ENCODE assay signal across 6 cellular contexts in the genomic region with DNA sequence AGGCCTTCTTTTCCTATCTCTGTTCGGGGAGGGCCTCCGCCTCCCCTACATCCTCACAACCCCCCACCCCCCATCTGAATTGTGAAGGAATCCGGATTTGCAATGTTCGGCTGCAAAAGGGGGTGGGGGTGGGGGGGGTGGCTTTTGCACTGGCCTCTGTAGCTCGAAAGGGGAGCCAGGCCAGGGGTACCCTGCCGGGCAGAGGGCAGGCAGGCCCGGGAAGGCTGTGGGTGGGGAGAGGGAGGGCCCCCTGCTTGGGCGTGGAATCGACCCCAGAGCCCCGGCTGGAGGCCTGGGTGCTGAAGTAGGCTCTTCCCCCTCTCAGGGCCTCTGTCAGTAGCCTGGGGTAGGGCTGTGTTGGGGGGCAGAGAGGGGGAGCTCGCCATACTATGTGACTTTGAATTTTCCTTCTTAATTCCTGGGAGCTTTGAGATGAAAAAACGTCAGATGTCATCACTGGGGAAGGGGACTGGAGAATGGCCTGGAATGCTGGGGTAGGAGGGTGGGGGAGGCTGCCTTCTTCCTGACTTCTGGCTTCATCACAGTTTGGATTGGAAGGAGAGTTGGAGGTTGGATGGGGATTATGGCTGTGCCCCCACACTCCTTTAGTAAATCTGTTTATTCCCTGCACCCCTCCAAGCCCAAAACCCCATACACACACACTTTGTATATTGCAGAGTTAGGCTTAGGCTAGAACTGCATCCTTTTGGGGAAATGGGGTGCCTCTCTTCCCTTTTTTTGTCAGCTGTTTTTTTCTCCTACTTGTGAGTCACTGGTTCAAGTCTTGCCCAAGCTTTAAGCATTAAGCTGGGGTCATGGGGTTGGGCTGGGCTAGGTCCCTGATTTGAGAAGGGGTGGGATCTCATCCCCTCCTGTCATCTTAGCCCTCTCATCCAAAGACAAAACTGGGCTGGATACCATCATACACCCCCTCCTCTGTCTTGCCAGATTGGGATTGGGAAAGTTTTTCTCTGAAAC. TPM values are rescaled to one million over a fixed set of nuclear protein-coding genes. Genes with fewer than 3 reads are reported as not detected.
DNase-seq lines count a peak whose midpoint lies in the region; ATAC-seq lines count a peak whose summit lies in the region.

No MANE protein-coding gene starts in this region.

- H3K27me3 ChIP-seq in ACC112 (ENCODE audit: insufficient read depth, low read length) (no peaks in the 10 kb centered on the region), SJCRH30 (peaks cover 22% of the 10 kb centered on the region)

- H3K4me3 ChIP-seq in ACC112 (ENCODE audit: low read depth, low read length) (peak overlapping the region; percentile 97), SJCRH30 (peak overlapping the region; percentile 93)

- H3K4me1 ChIP-seq in ACC112 (ENCODE audit: control insufficient read depth, insufficient read depth, low read length, unreplicated experiment) = peaks cover 48% of the 10 kb centered on the region
- peaks cover 40% of the 10 kb centered on the region for H3K4me1 ChIP-seq in SJCRH30

- no peak overlapping the region for H2AFZ ChIP-seq in ACC112 (ENCODE audit: low read length, unreplicated experiment)

- H3K36me3 ChIP-seq in ACC112 (ENCODE audit: insufficient read depth, low read length) = no peaks in the 10 kb centered on the region
- no peaks in the 10 kb centered on the region for H3K36me3 ChIP-seq in SJCRH30

- no peaks in the 10 kb centered on the region for H3K9me3 ChIP-seq in SJCRH30 (replicated peaks)

- H3K27ac ChIP-seq in ACC112 (ENCODE audit: low read depth, low read length) (peak overlapping the region; percentile 94), SJCRH30 (no peak overlapping the region)

- ATAC-seq in GM18868 (IDR thresholded peaks at IDR 0.05; ENCODE audit: unreplicated experiment) = no peak

- DNase-seq in SJCRH30 (peak; percentile 82), iris pigment epithelial cell (ENCODE audit: low read depth) (peak; percentile 65), HPDE6-E6E7 (ENCODE audit: extremely low spot score) (no peak), HuH-7 (ENCODE audit: low spot score) (no peak)

- peaks cover 59% of the 10 kb centered on the region for H3K79me2 ChIP-seq in ACC112 (ENCODE audit: control insufficient read depth, insufficient read depth, low read length, unreplicated experiment)

RNA-seq across cellular contexts. Expression of gene LRP1, which starts 1.3 kb away (rescaled TPM):
- 53.7 and 58.6 TPM in 2 replicates for total RNA-seq in SJCRH30 (2014; rRNA removed; shearing (Covaris generic))

RNA-seq across cellular contexts. Expression of gene LRP1-AS, which starts 17.8 kb away (rescaled TPM):
- total RNA-seq in SJCRH30 (2014; rRNA removed; shearing (Covaris generic)) = 1.1 and 1.3 TPM in 2 replicates

RNA-seq across cellular contexts. Expression of gene STAT6, which starts 18.4 kb away (rescaled TPM):
- total RNA-seq in SJCRH30 (2014; rRNA removed; shearing (Covaris generic)) = 15.1 and 15.8 TPM in 2 replicates

RNA-seq across cellular contexts. Expression of gene NAB2, which starts 40.7 kb away (rescaled TPM):
- total RNA-seq in SJCRH30 (2014; rRNA removed; shearing (Covaris generic)) = 87.8 and 89.9 TPM in 2 replicates

RNA-seq across cellular contexts. Expression of gene NEMP1, which starts 51.0 kb away (rescaled TPM):
- total RNA-seq in SJCRH30 (2014; rRNA removed; shearing (Covaris generic)) = 63.7 and 70.2 TPM in 2 replicates

Comparison
In these comparisons a context has a peak if more than half of its experiments do, and no peak if none do; other contexts are left out.
1. DNase-seq: peak in SJCRH30 (2 of 2) and iris pigment epithelial cell (single experiment); none in HPDE6-E6E7 (single experiment) and HuH-7 (single experiment).